1 cellular context compared by ENCODE assay signal in the genomic region with DNA sequence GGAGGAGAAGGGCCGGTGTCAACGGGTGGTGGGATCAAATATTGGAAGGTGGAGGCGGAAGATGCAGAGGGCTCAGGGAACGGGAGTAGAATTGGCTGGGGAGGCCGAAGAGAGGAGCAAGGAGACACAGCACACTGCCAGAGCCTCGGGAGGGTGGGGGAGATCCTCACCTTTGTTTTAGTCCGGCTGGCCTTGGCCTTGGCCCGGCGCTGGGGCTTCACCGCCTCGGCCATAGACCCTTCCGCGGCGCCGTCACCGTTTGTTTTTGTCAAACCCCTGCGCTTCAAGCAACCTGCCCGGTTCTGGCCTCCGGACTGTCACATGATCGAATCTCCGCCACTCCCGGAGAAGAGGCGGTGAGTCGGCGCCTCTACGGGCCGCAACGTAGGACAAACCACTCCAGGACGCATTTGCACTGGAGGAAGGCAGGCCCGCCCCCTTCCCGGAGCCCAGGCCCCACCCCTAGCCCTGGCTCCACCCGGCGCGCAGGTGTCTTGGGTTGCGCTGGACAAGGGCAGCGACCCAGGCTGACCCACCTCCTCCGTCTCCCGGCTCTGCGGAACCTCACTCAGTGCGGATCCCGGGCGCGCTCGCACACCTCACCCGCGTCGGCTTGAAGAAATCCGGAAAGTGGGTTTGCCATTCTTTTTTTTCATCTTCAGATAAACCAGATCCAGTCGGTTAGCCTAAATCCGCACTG.
TF ChIP-seq lines count a peak whose summit lies in the region.

A gene with protein sequence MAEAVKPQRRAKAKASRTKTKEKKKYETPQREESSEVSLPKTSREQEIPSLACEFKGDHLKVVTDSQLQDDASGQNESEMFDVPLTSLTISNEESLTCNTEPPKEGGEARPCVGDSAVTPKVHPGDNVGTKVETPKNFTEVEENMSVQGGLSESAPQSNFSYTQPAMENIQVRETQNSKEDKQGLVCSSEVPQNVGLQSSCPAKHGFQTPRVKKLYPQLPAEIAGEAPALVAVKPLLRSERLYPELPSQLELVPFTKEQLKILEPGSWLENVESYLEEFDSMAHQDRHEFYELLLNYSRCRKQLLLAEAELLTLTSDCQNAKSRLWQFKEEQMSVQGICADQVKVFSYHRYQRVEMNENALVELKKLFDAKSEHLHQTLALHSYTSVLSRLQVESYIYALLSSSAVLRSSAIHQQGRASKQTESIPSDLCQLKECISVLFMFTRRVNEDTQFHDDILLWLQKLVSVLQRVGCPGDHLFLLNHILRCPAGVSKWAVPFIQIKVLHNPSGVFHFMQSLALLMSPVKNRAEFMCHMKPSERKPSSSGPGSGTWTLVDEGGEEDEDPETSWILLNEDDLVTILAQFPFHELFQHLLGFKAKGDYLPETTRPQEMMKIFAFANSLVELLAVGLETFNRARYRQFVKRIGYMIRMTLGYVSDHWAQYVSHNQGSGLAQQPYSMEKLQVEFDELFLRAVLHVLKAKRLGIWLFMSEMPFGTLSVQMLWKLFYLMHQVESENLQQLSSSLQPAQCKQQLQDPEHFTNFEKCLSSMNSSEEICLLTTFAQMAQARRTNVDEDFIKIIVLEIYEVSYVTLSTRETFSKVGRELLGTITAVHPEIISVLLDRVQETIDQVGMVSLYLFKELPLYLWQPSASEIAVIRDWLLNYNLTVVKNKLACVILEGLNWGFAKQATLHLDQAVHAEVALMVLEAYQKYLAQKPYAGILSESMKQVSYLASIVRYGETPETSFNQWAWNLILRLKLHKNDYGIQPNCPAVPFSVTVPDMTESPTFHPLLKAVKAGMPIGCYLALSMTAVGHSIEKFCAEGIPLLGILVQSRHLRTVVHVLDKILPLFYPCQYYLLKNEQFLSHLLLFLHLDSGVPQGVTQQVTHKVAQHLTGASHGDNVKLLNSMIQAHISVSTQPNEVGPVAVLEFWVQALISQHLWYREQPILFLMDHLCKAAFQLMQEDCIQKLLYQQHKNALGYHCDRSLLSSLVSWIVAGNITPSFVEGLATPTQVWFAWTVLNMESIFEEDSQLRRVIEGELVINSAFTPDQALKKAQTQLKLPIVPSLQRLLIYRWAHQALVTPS (N-terminal part only) (minus strand): TSS at position 323 of the 700 bp plus-strand sequence. CDS start 90 bp downstream, at position 233.

TF ChIP-seq in HepG2, 621 proteins besides CTCF, POLR2A, EP300 and RAD21 (continued from another document and continues in another):
- TF ChIP-seq ZNF784 (CRISPR knock-in tag; IDR thresholded peaks at IDR 0.05; ENCODE audit: borderline replicate concordance) (peak; percentile 80; the same call in 1 of the 2 replicates), ZNF563 (CRISPR knock-in tag; IDR thresholded peaks at IDR 0.05) (no peak), PRPF4 (IDR thresholded peaks at IDR 0.05; ENCODE audit: low read depth, low read length, poor library complexity, severe bottlenecking) (no peak), ZNF446 (CRISPR knock-in tag; IDR thresholded peaks at IDR 0.05) (no peak), FOXC1 (CRISPR knock-in tag; IDR thresholded peaks at IDR 0.05; ENCODE audit: borderline replicate concordance) (peak; percentile 72; the same call in 1 of the 2 replicates), DMAP1 (CRISPR knock-in tag; IDR thresholded peaks at IDR 0.05) (peak; percentile 73; the same call in 1 of the 2 replicates), ZNF616 (CRISPR knock-in tag; IDR thresholded peaks at IDR 0.05; ENCODE audit: low read depth) (no peak), KDM1A (CRISPR knock-in tag; IDR thresholded peaks at IDR 0.05) (no peak), ZNF343 (CRISPR knock-in tag; IDR thresholded peaks at IDR 0.05) (0 out of 2 replicates have a peak, but pooled peaks have one; percentile 32), ATF7 (IDR thresholded peaks at IDR 0.05) (no peak), ATF7 (CRISPR knock-in tag; IDR thresholded peaks at IDR 0.05) (no peak), SPEN (CRISPR knock-in tag; IDR thresholded peaks at IDR 0.05; ENCODE audit: low read depth) (peak; percentile 93), NONO (IDR thresholded peaks at IDR 0.05) (no peak), NONO (CRISPR knock-in tag; conservative IDR thresholded peaks at IDR 0.05) (peak; percentile 63), ARNT (IDR thresholded peaks at IDR 0.05) (no peak), GABPA (IDR thresholded peaks at IDR 0.05; ENCODE audit: low read depth, low read length) (no peak), GABPA (CRISPR knock-in tag; IDR thresholded peaks at IDR 0.05; ENCODE audit: low read depth) (peak; percentile 46), ZBTB37 (CRISPR knock-in tag; IDR thresholded peaks at IDR 0.05) (no peak), XBP1 (CRISPR knock-in tag; IDR thresholded peaks at IDR 0.05) (no peak), ATF3 (CRISPR knock-in tag; IDR thresholded peaks at IDR 0.05) (no peak), CC2D1A (CRISPR knock-in tag; IDR thresholded peaks at IDR 0.05) (no peak), BCL3 (CRISPR knock-in tag; IDR thresholded peaks at IDR 0.05) (no peak), ZNF510 (CRISPR knock-in tag; IDR thresholded peaks at IDR 0.05; ENCODE audit: low read depth) (0 out of 2 replicates have a peak, but pooled peaks have one; percentile 36)
- TF ChIP-seq, protein P1, sequence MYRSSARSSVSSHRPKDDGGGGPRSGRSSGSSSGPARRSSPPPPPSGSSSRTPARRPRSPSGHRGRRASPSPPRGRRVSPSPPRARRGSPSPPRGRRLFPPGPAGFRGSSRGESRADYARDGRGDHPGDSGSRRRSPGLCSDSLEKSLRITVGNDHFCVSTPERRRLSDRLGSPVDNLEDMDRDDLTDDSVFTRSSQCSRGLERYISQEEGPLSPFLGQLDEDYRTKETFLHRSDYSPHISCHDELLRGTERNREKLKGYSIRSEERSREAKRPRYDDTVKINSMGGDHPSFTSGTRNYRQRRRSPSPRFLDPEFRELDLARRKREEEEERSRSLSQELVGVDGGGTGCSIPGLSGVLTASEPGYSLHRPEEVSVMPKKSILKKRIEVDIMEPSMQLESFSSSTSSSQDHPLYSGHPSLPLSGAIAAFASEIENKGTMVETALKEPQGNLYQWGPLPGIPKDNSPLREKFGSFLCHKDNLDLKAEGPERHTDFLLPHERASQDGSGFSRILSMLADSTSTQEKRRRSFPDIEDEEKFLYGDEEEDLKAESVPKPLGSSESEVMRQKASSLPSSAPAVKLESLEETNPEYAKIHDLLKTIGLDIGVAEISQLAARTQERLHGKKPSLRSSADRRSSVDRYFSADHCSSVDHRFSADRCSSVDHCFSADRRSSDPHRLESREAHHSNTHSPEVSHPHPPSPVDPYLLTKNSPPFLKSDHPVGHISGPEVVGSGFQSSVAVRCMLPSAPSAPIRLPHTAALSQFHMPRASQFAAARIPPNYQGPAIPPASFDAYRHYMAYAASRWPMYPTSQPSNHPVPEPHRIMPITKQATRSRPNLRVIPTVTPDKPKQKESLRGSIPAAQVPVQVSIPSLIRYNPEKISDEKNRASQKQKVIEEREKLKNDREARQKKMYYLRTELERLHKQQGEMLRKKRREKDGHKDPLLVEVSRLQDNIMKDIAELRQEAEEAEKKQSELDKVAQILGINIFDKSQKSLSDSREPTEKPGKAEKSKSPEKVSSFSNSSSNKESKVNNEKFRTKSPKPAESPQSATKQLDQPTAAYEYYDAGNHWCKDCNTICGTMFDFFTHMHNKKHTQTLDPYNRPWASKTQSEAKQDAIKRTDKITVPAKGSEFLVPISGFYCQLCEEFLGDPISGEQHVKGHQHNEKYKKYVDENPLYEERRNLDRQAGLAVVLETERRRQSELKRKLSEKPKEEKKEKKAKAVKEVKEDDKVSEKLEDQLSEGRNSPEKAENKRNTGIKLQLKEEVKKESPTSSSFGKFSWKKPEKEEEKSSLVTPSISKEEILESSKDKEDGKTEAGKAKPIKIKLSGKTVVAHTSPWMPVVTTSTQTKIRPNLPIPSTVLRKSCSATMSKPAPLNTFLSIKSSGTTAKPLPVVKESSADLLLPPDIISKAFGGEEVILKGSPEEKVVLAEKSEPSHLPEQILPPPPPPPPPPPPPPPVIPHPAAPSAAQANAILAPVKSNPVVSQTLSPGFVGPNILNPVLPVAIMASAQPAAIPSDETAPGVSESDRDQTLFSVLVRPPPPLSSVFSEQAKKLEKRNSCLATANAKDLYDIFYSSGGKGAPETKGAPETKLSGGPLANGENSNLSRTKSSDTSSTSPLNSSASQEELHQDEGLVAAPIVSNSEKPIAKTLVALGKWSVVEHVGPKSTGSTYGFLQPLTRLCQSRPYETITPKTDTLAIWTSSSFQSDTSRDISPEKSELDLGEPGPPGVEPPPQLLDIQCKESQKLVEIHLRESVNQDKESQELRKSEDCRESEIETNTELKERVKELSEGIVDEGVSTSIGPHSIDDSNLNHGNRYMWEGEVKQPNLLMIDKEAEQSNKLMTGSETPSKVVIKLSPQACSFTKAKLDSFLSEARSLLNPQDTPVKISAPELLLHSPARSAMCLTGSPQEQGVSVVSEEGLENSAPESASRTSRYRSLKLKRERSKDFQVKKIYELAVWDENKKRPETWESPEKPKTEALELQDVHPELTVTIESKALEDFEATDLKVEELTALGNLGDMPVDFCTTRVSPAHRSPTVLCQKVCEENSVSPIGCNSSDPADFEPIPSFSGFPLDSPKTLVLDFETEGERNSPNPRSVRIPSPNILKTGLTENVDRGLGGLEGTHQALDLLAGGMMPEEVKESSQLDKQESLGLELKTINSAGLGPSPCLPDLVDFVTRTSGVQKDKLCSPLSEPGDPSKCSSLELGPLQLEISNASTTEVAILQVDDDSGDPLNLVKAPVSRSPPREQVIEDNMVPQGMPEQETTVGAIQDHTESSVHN (CRISPR knock-in tag; IDR thresholded peaks at IDR 0.05), result 0 out of 2 replicates have a peak, but pooled peaks have one; percentile 55
- TF ChIP-seq, protein P2, sequence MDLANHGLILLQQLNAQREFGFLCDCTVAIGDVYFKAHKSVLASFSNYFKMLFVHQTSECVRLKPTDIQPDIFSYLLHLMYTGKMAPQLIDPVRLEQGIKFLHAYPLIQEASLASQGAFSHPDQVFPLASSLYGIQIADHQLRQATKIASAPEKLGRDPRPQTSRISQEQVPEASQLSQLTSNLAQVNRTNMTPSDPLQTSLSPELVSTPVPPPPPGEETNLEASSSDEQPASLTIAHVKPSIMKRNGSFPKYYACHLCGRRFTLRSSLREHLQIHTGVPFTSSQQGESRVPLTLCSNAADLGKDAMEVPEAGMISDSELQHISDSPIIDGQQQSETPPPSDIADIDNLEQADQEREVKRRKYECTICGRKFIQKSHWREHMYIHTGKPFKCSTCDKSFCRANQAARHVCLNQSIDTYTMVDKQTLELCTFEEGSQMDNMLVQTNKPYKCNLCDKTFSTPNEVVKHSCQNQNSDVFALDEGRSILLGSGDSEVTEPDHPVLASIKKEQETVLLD (CRISPR knock-in tag; IDR thresholded peaks at IDR 0.05; ENCODE audit: low read depth), result no peak
- TF ChIP-seq, protein P3, sequence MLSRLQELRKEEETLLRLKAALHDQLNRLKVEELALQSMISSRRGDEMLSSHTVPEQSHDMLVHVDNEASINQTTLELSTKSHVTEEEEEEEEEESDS (CRISPR knock-in tag; IDR thresholded peaks at IDR 0.05; ENCODE audit: borderline replicate concordance), result peak; percentile 50; the same call in 1 of the 2 replicates
- TF ChIP-seq, protein P4, sequence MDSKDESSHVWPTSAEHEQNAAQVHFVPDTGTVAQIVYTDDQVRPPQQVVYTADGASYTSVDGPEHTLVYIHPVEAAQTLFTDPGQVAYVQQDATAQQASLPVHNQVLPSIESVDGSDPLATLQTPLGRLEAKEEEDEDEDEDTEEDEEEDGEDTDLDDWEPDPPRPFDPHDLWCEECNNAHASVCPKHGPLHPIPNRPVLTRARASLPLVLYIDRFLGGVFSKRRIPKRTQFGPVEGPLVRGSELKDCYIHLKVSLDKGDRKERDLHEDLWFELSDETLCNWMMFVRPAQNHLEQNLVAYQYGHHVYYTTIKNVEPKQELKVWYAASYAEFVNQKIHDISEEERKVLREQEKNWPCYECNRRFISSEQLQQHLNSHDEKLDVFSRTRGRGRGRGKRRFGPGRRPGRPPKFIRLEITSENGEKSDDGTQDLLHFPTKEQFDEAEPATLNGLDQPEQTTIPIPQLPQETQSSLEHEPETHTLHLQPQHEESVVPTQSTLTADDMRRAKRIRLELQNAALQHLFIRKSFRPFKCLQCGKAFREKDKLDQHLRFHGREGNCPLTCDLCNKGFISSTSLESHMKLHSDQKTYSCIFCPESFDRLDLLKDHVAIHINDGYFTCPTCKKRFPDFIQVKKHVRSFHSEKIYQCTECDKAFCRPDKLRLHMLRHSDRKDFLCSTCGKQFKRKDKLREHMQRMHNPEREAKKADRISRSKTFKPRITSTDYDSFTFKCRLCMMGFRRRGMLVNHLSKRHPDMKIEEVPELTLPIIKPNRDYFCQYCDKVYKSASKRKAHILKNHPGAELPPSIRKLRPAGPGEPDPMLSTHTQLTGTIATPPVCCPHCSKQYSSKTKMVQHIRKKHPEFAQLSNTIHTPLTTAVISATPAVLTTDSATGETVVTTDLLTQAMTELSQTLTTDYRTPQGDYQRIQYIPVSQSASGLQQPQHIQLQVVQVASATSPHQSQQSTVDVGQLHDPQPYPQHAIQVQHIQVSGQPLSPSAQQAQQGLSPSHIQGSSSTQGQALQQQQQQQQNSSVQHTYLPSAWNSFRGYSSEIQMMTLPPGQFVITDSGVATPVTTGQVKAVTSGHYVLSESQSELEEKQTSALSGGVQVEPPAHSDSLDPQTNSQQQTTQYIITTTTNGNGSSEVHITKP (CRISPR knock-in tag; IDR thresholded peaks at IDR 0.05; ENCODE audit: low read depth), result peak; percentile 92
